Comparison of ENCODE assay signal across 16 cellular contexts in the genomic region with DNA sequence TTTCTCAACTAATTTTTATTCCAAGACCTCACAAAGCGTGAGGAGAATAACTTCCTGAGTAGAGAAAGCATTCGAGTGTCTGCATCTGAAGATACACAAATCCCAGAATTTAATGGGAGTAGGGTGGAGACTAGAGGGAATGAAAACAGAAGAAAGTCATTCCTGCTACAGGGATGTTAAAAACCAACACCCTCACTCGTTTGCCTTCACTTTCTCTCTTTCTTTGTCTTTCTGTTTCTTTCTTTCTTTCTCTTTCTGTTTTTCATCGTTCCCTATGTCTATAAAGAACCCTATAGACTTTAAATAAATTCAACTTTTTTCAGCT.
DNase-seq lines count a peak whose midpoint lies in the region; ATAC-seq and TF ChIP-seq lines count a peak whose summit lies in the region.
"Had no signal": no experiment of that assay in that cellular context is flagged by ENCODE, and none has a peak within 500 bp of the region (broad histone marks: within the 10 kb centered on the region; RNA-seq: fewer than 3 reads in every experiment).

No MANE protein-coding gene starts in this region.

- peak overlapping the region; percentile 75 to 90 for H3K27ac ChIP-seq in ascending aorta
- peak overlapping the region; percentile 62 to 93 for H3K27ac ChIP-seq in thoracic aorta
- no peak overlapping the region for H3K27ac ChIP-seq in vagina
- H3K27ac ChIP-seq: BLaER1 had no signal

- H3K4me3 ChIP-seq in ascending aorta (peak overlapping the region in 1 of 2 donors; percentile 42), thoracic aorta (peak overlapping the region; percentile 56), vagina (no peak overlapping the region)
- H3K4me3 ChIP-seq: BLaER1 had no signal

- no peaks in the 10 kb centered on the region; the same call in 1 of the 2 replicates for H3K27me3 Mint-ChIP-seq in HFFc6 (ENCODE audit: insufficient read depth)

- no peak for TF ChIP-seq POLR2A in vagina (IDR thresholded peaks at IDR 0.05)

- no peak for DNase-seq in HFFc6
- DNase-seq in ascending aorta (ENCODE audit: low spot score in 2 of 2), result no peak
- DNase-seq in left kidney (ENCODE audit: low read depth, low spot score), result peak; percentile 15
- DNase-seq in thoracic aorta (ENCODE audit: low spot score), result no peak
- no peak for DNase-seq in LoVo (ENCODE audit: low spot score)
- no peak for DNase-seq in effector CD8-positive, alpha-beta T cell (lab: John Stamatoyannopoulos, UW)
- no peak for DNase-seq in vagina (ENCODE audit: extremely low spot score in 2 of 2)
- DNase-seq: CD8-positive, alpha-beta memory T cell; GF-D8; MM.1S; NCI-H1417; NCI-H1930; NCI-H2171; NCI-H510A treated with DMSO at 0.1 percent for 48 hours; SIG-M5 had no signal

- H3K36me3 ChIP-seq in ascending aorta (no peaks in the 10 kb centered on the region), thoracic aorta (no peaks in the 10 kb centered on the region), vagina (no peaks in the 10 kb centered on the region)
- H3K36me3 ChIP-seq: BLaER1 had no signal

- no peak overlapping the region; the same call in 1 of the 2 replicates for H3K27ac Mint-ChIP-seq in HFFc6
- H3K27ac Mint-ChIP-seq: CD8-positive, alpha-beta memory T cell had no signal

- H3K9me3 ChIP-seq in ascending aorta (no peaks in the 10 kb centered on the region), thoracic aorta (no peaks in the 10 kb centered on the region), vagina (no peaks in the 10 kb centered on the region)
- H3K9me3 ChIP-seq: BLaER1 had no signal

- H3K36me3 Mint-ChIP-seq in HFFc6 (ENCODE audit: low read depth), result no peaks in the 10 kb centered on the region
- H3K36me3 Mint-ChIP-seq: CD8-positive, alpha-beta memory T cell had no signal

- peaks cover 45% of the 10 kb centered on the region for H3K4me1 Mint-ChIP-seq in HFFc6 (ENCODE audit: low read depth)
- H3K4me1 Mint-ChIP-seq: CD8-positive, alpha-beta memory T cell had no signal

- ATAC-seq in thoracic aorta (ENCODE audit: insufficient number of reproducible peaks, low FRiP score, low read depth), result no peak

- H3K9me3 Mint-ChIP-seq in HFFc6, result no peaks in the 10 kb centered on the region

- intact Hi-C loops in ascending aorta (cut with DNase I), result loop anchor here (2.0 to 5.0 kb wide), 3 partner anchors 26 to 85 kb away; no protein-coding TSS in a partner anchor
- intact Hi-C loops in vagina (cut with DNase I), result no loop called here

- H3K4me1 ChIP-seq in ascending aorta (peaks cover 7 to 34% of the 10 kb centered on the region in 2 donors), thoracic aorta (ENCODE audit: control insufficient read depth in 1 of 2, low read depth in 2 of 2) (peaks cover 28 to 63% of the 10 kb centered on the region in 2 donors), vagina (peaks cover 17% of the 10 kb centered on the region)
- H3K4me1 ChIP-seq: BLaER1 had no signal

- H3K27me3 ChIP-seq in ascending aorta, result no peaks in the 10 kb centered on the region
- no peaks in the 10 kb centered on the region for H3K27me3 ChIP-seq in thoracic aorta (replicated peaks; ENCODE audit: insufficient read depth)
- no peaks in the 10 kb centered on the region for H3K27me3 ChIP-seq in vagina
- H3K27me3 ChIP-seq: BLaER1 had no signal

- no peak for TF ChIP-seq CTCF in HFFc6 (IDR thresholded peaks at IDR 0.05)
- no peak for TF ChIP-seq CTCF in ascending aorta (IDR thresholded peaks at IDR 0.05)
- TF ChIP-seq CTCF in thoracic aorta (IDR thresholded peaks at IDR 0.05), result no peak
- no peak for TF ChIP-seq CTCF in vagina (IDR thresholded peaks at IDR 0.05)

- H3K4me3 Mint-ChIP-seq in HFFc6, result peak overlapping the region; percentile 50
- H3K4me3 Mint-ChIP-seq: CD8-positive, alpha-beta memory T cell had no signal
